In the genomic region with DNA sequence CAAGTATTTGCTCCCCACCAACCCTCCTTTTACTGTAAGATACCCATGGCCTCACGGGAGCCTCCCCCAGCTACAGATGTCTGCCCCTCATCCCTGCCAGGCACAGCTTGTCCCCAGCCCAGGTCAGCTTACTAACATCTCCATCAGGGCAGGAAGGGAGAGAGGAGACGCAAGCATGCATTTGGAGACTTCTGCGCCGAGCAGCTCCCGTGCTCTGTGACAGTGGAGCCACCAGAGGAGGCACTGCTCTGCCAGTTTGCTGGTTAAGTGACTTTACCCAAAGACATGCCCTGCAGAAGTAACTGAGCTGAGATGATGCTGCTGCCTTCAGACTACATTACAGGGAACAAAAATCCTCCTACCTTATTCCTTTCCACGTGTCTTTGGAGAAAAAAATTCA, we compare ENCODE assay signal across 16 cellular contexts.
"Had no signal": no experiment of that assay in that cellular context is flagged by ENCODE, and none has a peak within 500 bp of the region (broad histone marks: within the 10 kb centered on the region; RNA-seq: fewer than 3 reads in every experiment).

No MANE protein-coding gene starts in this region.

- H3K27ac ChIP-seq: esophagus squamous epithelium, lower lobe of right lung had no signal

- H3K4me3 ChIP-seq: esophagus squamous epithelium, lower lobe of right lung had no signal

- H3K9me3 Mint-ChIP-seq: activated CD4-positive, alpha-beta memory T cell treated with anti-CD3 and anti-CD28 coated beads, Interleukin-2, amount 10 ng/mL, durations not matched to agents 7 days and 5 days; activated naive CD8-positive, alpha-beta T cell treated with anti-CD3 and anti-CD28 coated beads for 36 hours; natural killer cell treated with Interleukin-12 subunit alpha and Interleukin-12 subunit beta and Interleukin-15 and Interleukin-18, amount 100 ng/mL, for 72 hours had no signal

- DNase-seq: activated CD4-positive, alpha-beta memory T cell treated with anti-CD3 and anti-CD28 coated beads, Interleukin-2, amount 10 ng/mL, durations not matched to agents 7 days and 5 days; activated CD4-positive, alpha-beta T cell treated with anti-CD3 and anti-CD28 coated beads for 4 hours; activated CD8-positive, alpha-beta memory T cell treated with anti-CD3 and anti-CD28 coated beads, Interleukin-2, amount 10 ng/mL, durations not matched to agents 7 days and 5 days; activated naive CD4-positive, alpha-beta T cell; activated naive CD8-positive, alpha-beta T cell treated with anti-CD3 and anti-CD28 coated beads for 36 hours; amniotic stem cell; dermis blood vessel endothelial cell; effector memory CD4-positive, alpha-beta T cell; esophagus squamous epithelium; left cardiac atrium; lower lobe of right lung; retina; stimulated activated CD8-positive, alpha-beta memory T cell treated with anti-CD3 and anti-CD28 coated beads, Interleukin-4, amount 100 ng/mL, for 48 hours; stimulated activated naive CD4-positive, alpha-beta T cell; T-helper 2 cell had no signal

- H3K4me1 Mint-ChIP-seq: activated CD4-positive, alpha-beta memory T cell treated with anti-CD3 and anti-CD28 coated beads, Interleukin-2, amount 10 ng/mL, durations not matched to agents 7 days and 5 days; activated CD8-positive, alpha-beta memory T cell treated with anti-CD3 and anti-CD28 coated beads, Interleukin-2, amount 10 ng/mL, durations not matched to agents 7 days and 5 days had no signal

- H3K4me1 ChIP-seq: esophagus squamous epithelium, lower lobe of right lung had no signal

- H3K36me3 Mint-ChIP-seq: activated CD8-positive, alpha-beta memory T cell treated with anti-CD3 and anti-CD28 coated beads, Interleukin-2, amount 10 ng/mL, durations not matched to agents 7 days and 5 days; activated naive CD8-positive, alpha-beta T cell treated with anti-CD3 and anti-CD28 coated beads for 36 hours; natural killer cell treated with Interleukin-12 subunit alpha and Interleukin-12 subunit beta and Interleukin-15 and Interleukin-18, amount 100 ng/mL, for 72 hours had no signal

- H3K27ac Mint-ChIP-seq: activated CD4-positive, alpha-beta memory T cell treated with anti-CD3 and anti-CD28 coated beads, Interleukin-2, amount 10 ng/mL, durations not matched to agents 7 days and 5 days; activated CD8-positive, alpha-beta memory T cell treated with anti-CD3 and anti-CD28 coated beads, Interleukin-2, amount 10 ng/mL, durations not matched to agents 7 days and 5 days; activated naive CD8-positive, alpha-beta T cell treated with anti-CD3 and anti-CD28 coated beads for 36 hours; natural killer cell treated with Interleukin-12 subunit alpha and Interleukin-12 subunit beta and Interleukin-15 and Interleukin-18, amount 100 ng/mL, for 72 hours had no signal

- H3K36me3 ChIP-seq: esophagus squamous epithelium, lower lobe of right lung had no signal

- H3K4me3 Mint-ChIP-seq: activated CD4-positive, alpha-beta memory T cell treated with anti-CD3 and anti-CD28 coated beads, Interleukin-2, amount 10 ng/mL, durations not matched to agents 7 days and 5 days; activated CD8-positive, alpha-beta memory T cell treated with anti-CD3 and anti-CD28 coated beads, Interleukin-2, amount 10 ng/mL, durations not matched to agents 7 days and 5 days; activated naive CD8-positive, alpha-beta T cell treated with anti-CD3 and anti-CD28 coated beads for 36 hours; natural killer cell treated with Interleukin-12 subunit alpha and Interleukin-12 subunit beta and Interleukin-15 and Interleukin-18, amount 100 ng/mL, for 72 hours had no signal

- H3K9me3 ChIP-seq: esophagus squamous epithelium, lower lobe of right lung had no signal

- ATAC-seq: activated CD8-positive, alpha-beta memory T cell treated with anti-CD3 and anti-CD28 coated beads, Interleukin-2, amount 10 ng/mL, durations not matched to agents 7 days and 5 days; left cardiac atrium; lower lobe of right lung; natural killer cell treated with Interleukin-12 subunit alpha and Interleukin-12 subunit beta and Interleukin-15 and Interleukin-18, amount 100 ng/mL, for 72 hours had no signal
